9 cellular contexts compared by ENCODE assay signal in the genomic region with DNA sequence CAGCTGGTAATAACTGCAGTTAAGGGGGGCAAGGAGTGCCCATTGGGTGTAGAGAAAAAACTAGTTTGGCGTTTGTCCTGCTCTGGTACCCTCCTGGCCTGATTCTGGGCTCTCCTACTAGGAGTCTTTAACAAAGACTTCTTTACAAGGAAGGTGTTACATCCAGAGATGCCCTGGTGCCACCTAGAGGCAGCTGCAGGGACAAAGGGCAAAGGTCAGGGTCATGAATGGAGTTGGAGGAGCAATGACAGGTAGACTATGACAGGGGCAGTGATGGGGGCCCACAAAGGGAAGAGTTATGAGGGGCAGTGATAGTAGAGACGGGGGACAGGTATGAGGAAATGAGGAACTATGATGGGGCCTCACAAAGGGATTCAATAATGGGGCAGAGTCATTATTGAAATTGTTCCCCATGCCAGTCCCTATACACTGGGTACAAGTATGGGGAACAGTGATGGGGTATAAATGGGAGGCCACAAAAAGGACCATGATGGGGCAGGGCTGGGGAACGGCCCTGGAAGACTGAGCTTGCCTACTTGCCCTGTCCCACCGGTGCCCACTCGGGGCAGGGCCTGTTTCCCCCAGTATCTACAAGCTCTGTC. TPM values are rescaled to one million over a fixed set of nuclear protein-coding genes. Genes with fewer than 3 reads are reported as not detected.
A peak's percentile ranks its signal among the peaks of the same experiment; 100 is the strongest.
DNase-seq lines count a peak whose midpoint lies in the region; ATAC-seq, FAIRE-seq and TF ChIP-seq lines count a peak whose summit lies in the region.
"Had no signal": no experiment of that assay in that cellular context is flagged by ENCODE, and none has a peak within 500 bp of the region (broad histone marks: within the 10 kb centered on the region; RNA-seq: fewer than 3 reads in every experiment).

No MANE protein-coding gene starts in this region.

- BruUV-seq in PC-9 (replicated peaks; lab: Mats Ljungman, UMichigan), result no TSS peak

- H3K9me2 ChIP-seq in PC-9 (ENCODE audit: insufficient read depth), result no peaks in the 10 kb centered on the region

- no peak for ATAC-seq in GM21619 (IDR thresholded peaks at IDR 0.05; ENCODE audit: unreplicated experiment)

- no peaks in the 10 kb centered on the region for H3K9me3 ChIP-seq in PC-9 (ENCODE audit: insufficient read depth, low read depth)
- H3K9me3 ChIP-seq: BLaER1 treated with 17β-estradiol and CSF1 and Interleukin-3, amounts not matched to agents 10 nM and 100 nM had no signal

- H3K36me3 ChIP-seq in PC-9 (ENCODE audit: low read depth), result no peaks in the 10 kb centered on the region

- no peaks in the 10 kb centered on the region for H3K4me1 ChIP-seq in PC-9 (replicated peaks; ENCODE audit: insufficient read depth)

- POLR2A ChIA-PET in PC-9 (lab: Charles Lee; ENCODE audit: unreplicated experiment), result no interaction called here

- DNase-seq in NCI-H1092 treated with DMSO at 0.1 percent for 48 hours (lab: John Stamatoyannopoulos, UW), result peak; percentile 16
- DNase-seq in NCI-H1092 (lab: John Stamatoyannopoulos, UW), result no peak
- DNase-seq in PC-9, result peak in 1 of 2 experiments; percentile 41
- peak; percentile 59 for DNase-seq in activated effector memory CD4-positive, alpha-beta T cell treated with Interleukin-2 at 50 U/mL for 16 hours
- DNase-seq in islet precursor cell, result peak; percentile 76
- peak; percentile 13 to 28 for DNase-seq in stimulated activated CD8-positive, alpha-beta memory T cell treated with anti-CD3 and anti-CD28 coated beads, Interleukin-4, amount 100 ng/mL, for 4 hours (ENCODE audit: low read depth in 2 of 2, low spot score in 1 of 2)
- DNase-seq in frontal cortex (ENCODE audit: low spot score in 2 of 2), result no peak

- H3K4me2 ChIP-seq in PC-9, result no peak overlapping the region

- H2AFZ ChIP-seq in PC-9, result no peak overlapping the region

- CTCF ChIA-PET in PC-9 (lab: Charles Lee), result interaction anchor here (0.6 kb wide), 1 partner anchor 53 kb away, joined by 3 read pairs; no protein-coding TSS in a partner anchor

- H3K4me3 ChIP-seq in PC-9, result no peak overlapping the region
- H3K4me3 ChIP-seq: BLaER1 treated with 17β-estradiol and CSF1 and Interleukin-3, amounts not matched to agents 10 nM and 100 nM had no signal

- H3F3A ChIP-seq in PC-9 (ENCODE audit: insufficient read depth, low read depth), result peaks cover 10% of the 10 kb centered on the region; the same call in 1 of the 2 replicates

- peak; percentile 59 for TF ChIP-seq CTCF in PC-9 (conservative IDR thresholded peaks at IDR 0.05)

- no peaks in the 10 kb centered on the region for H4K20me1 ChIP-seq in PC-9 (ENCODE audit: insufficient read depth)

- no peaks in the 10 kb centered on the region for H3K79me2 ChIP-seq in PC-9 (ENCODE audit: low read depth)

- intact Hi-C loops in PC-9 (cut with micrococcal nuclease; ENCODE audit: unreplicated experiment), result no loop called here

- H3K27ac ChIP-seq in PC-9, result no peak overlapping the region

- no peaks in the 10 kb centered on the region for H3K27me3 ChIP-seq in PC-9 (ENCODE audit: insufficient read depth, low read depth)
- H3K27me3 ChIP-seq: BLaER1 treated with 17β-estradiol and CSF1 and Interleukin-3, amounts not matched to agents 10 nM and 100 nM had no signal

- FAIRE-seq in frontal cortex (lab: Jason Lieb, UNC), result no peak

RNA-seq across cellular contexts. Expression of a gene that starts 7.9 kb away (rescaled TPM):
- total RNA-seq in PC-9 (2021) (17.8 and 24.0 TPM in 2 replicates), frontal cortex (17.9 TPM)

RNA-seq across cellular contexts. Expression of a gene that starts 13.2 kb away (rescaled TPM):
- 13.1 and 15.3 TPM in 2 replicates for total RNA-seq in PC-9 (2021)
- total RNA-seq in frontal cortex, result 16.3 TPM

RNA-seq across cellular contexts. Expression of a gene that starts 25.4 kb away (rescaled TPM):
- total RNA-seq in PC-9 (2021) (230 and 238 TPM in 2 replicates), frontal cortex (30.2 TPM)

RNA-seq across cellular contexts. Expression of a gene that starts 37.6 kb away (rescaled TPM):
- total RNA-seq in PC-9 (2021) (72.1 TPM in 2 replicates), frontal cortex (44.8 TPM)

RNA-seq across cellular contexts. Expression of a gene that starts 53.7 kb away (rescaled TPM):
- total RNA-seq in PC-9 (2021), result 334 and 337 TPM in 2 replicates
- total RNA-seq in frontal cortex, result 179 TPM

Comparison
In these comparisons a context has a peak if more than half of its experiments do, and no peak if none do; other contexts are left out.
1. DNase-seq: peak in NCI-H1092 treated with DMSO at 0.1 percent for 48 hours (single experiment), activated effector memory CD4-positive, alpha-beta T cell treated with Interleukin-2 at 50 U/mL for 16 hours (single experiment), islet precursor cell (single experiment) and stimulated activated CD8-positive, alpha-beta memory T cell treated with anti-CD3 and anti-CD28 coated beads, Interleukin-4, amount 100 ng/mL, for 4 hours (2 of 2); none in NCI-H1092 (single experiment) and frontal cortex (0 of 2).